ENCODE assay signal across 21 cellular contexts in the genomic region with DNA sequence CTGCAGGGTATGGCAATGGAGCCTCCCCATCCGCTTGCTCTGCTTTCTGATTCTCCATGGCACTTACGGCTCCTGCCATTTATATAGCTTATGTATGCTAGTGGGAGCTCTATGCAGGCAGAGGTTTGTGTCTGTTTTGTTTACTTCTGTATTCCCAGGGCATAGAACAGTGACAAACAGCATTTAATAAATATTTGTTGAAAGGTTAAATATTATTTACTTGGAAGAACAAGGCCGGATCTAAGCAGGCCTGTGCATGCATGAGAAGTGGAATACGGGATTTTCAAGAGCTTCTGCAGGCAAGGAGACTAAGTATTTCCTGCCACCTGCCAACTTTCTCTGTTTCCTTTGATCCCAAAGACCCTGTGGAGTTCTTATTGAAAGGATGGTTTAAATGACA.
"Had no signal": no experiment of that assay in that cellular context is flagged by ENCODE, and none has a peak within 500 bp of the region (broad histone marks: within the 10 kb centered on the region; RNA-seq: fewer than 3 reads in every experiment).

No MANE protein-coding gene starts in this region.

- DNase-seq: activated CD4-positive, alpha-beta T cell treated with anti-CD3 and anti-CD28 coated beads, Interleukin-2, amount 10 ng/mL, durations not matched to agents 24 days and 14 days; activated CD4-positive, alpha-beta T cell treated with anti-CD3 and anti-CD28 coated beads, Interleukin-2, amount 50 U/mL, for 4 hours; activated CD8-positive, alpha-beta memory T cell treated with anti-CD3 and anti-CD28 coated beads, Interleukin-2, amount 50 U/mL, for 4 hours; activated naive CD4-positive, alpha-beta T cell treated with anti-CD3 and anti-CD28 coated beads, Interleukin-2, amount 10 ng/mL, durations not matched to agents 7 days and 5 days; activated T-cell treated with anti-CD3 and anti-CD28 coated beads for 4 hours; activated T-cell treated with anti-CD3 and anti-CD28 coated beads, Interleukin-2, amount 50 U/mL, for 4 hours; amygdala; colonic mucosa; KBM-7; NCI-H1930; NCI-H2081 treated with DMSO at 0.1 percent for 48 hours; NCI-H2171; NCI-H446 treated with DMSO at 0.1 percent for 48 hours; NCI-H526; NCI-H774; SHP77; SK-N-SH had no signal

- H3K4me1 ChIP-seq: ascending aorta, colonic mucosa, SJSA1 had no signal

- ATAC-seq: activated T-cell treated with anti-CD3 and anti-CD28 coated beads, Interleukin-2, amount 50 U/mL, for 4 hours; Panc1 had no signal

- H3K27me3 ChIP-seq: ascending aorta, cardiac muscle cell, colonic mucosa, SJSA1 had no signal

- H3K27ac ChIP-seq: ascending aorta, cardiac muscle cell, colonic mucosa, SJSA1 had no signal

- H3K9me3 ChIP-seq: colonic mucosa, SJSA1, SK-N-SH had no signal

- H3K4me3 ChIP-seq: ascending aorta, cardiac muscle cell, colonic mucosa, SJSA1 had no signal

- H3K36me3 ChIP-seq: ascending aorta, cardiac muscle cell, colonic mucosa, SJSA1 had no signal
